In genomic region chr6:127503022-127503421, GRCh38 we compare ENCODE assay signal across 34 cellular contexts. TPM values are rescaled to one million over a fixed set of nuclear protein-coding genes. Genes with fewer than 3 reads are reported as not detected.
A peak's percentile ranks its signal among the peaks of the same experiment; 100 is the strongest.
DNase-seq lines count a peak whose midpoint lies in the region; ATAC-seq and TF ChIP-seq lines count a peak whose summit lies in the region.
"Had no signal": no experiment of that assay in that cellular context is flagged by ENCODE, and none has a peak within 500 bp of the region (broad histone marks: within the 10 kb centered on the region; RNA-seq: fewer than 3 reads in every experiment).

No MANE protein-coding gene starts in this region.

- H2BK15ac ChIP-seq in mesendoderm (replicated peaks; ENCODE audit: low read depth), result no peak overlapping the region

- H4K8ac ChIP-seq in mesendoderm (ENCODE audit: low read depth, low read length), result no peak overlapping the region

- H3K27me3 ChIP-seq in PC-9 (ENCODE audit: insufficient read depth, low read depth) (no peaks in the 10 kb centered on the region), mesendoderm (ENCODE audit: insufficient read depth, low read length, poor library complexity) (no peaks in the 10 kb centered on the region), prostate gland (replicated peaks; ENCODE audit: insufficient read depth) (no peaks in the 10 kb centered on the region), body of pancreas (no peaks in the 10 kb centered on the region)
- H3K27me3 ChIP-seq: BE2C; BLaER1; BLaER1 treated with 17β-estradiol and CSF1 and Interleukin-3, amounts not matched to agents 10 nM and 100 nM had no signal

- H3K27ac ChIP-seq in PC-9 (no peak overlapping the region), mesendoderm (ENCODE audit: low read depth, low read length) (no peak overlapping the region), prostate gland (no peak overlapping the region), body of pancreas (no peak overlapping the region)
- H3K27ac ChIP-seq: 22Rv1; A549; BLaER1; BLaER1 treated with 17β-estradiol and CSF1 and Interleukin-3, amounts not matched to agents 10 nM and 100 nM; C4-2B had no signal

- H3K4me3 ChIP-seq in PC-9 (no peak overlapping the region), mesendoderm (ENCODE audit: low read length) (no peak overlapping the region), prostate gland (no peak overlapping the region), body of pancreas (no peak overlapping the region)
- H3K4me3 ChIP-seq: A549; BLaER1; BLaER1 treated with 17β-estradiol and CSF1 and Interleukin-3, amounts not matched to agents 10 nM and 100 nM had no signal

- no peaks in the 10 kb centered on the region for H4K20me1 ChIP-seq in PC-9 (ENCODE audit: insufficient read depth)
- H4K20me1 ChIP-seq: BLaER1; BLaER1 treated with 17β-estradiol and CSF1 and Interleukin-3, amounts not matched to agents 10 nM and 100 nM had no signal

- TF ChIP-seq CTCF in PC-9 (conservative IDR thresholded peaks at IDR 0.05) (no peak), prostate gland (IDR thresholded peaks at IDR 0.05) (no peak), body of pancreas (IDR thresholded peaks at IDR 0.05) (no peak)

- H3K23ac ChIP-seq in mesendoderm (ENCODE audit: low read length), result no peak overlapping the region

- no peak for TF ChIP-seq POLR2A in prostate gland (IDR thresholded peaks at IDR 0.05)
- TF ChIP-seq POLR2A in body of pancreas (IDR thresholded peaks at IDR 0.05), result no peak

- no peaks in the 10 kb centered on the region for H3F3A ChIP-seq in PC-9 (ENCODE audit: insufficient read depth, low read depth)

- H3K36me3 ChIP-seq in PC-9 (ENCODE audit: low read depth) (no peaks in the 10 kb centered on the region), mesendoderm (ENCODE audit: control insufficient read depth, insufficient read depth, low read length) (no peaks in the 10 kb centered on the region), prostate gland (no peaks in the 10 kb centered on the region), body of pancreas (replicated peaks in 1 of 2; ENCODE audit: insufficient read depth in 1 of 2, low read depth in 2 of 2) (no peaks in the 10 kb centered on the region)
- H3K36me3 ChIP-seq: BLaER1; BLaER1 treated with 17β-estradiol and CSF1 and Interleukin-3, amounts not matched to agents 10 nM and 100 nM had no signal

- peak; percentile 11 for DNase-seq in NCI-H69 (lab: John Stamatoyannopoulos, UW)
- DNase-seq in PC-9, result no peak
- DNase-seq in islet precursor cell, result peak; percentile 53
- DNase-seq in mesendoderm, result peak; percentile 44
- no peak for DNase-seq in prostate gland (ENCODE audit: low spot score)
- no peak for DNase-seq in nucleus accumbens (lab: John Stamatoyannopoulos, UW)
- DNase-seq in body of pancreas, result no peak
- DNase-seq: 8988T; ACHN; AML-193; BE2C; C1 segment of cervical spinal cord; Caco-2; Calu3; CD4-positive, alpha-beta memory T cell; CD4-positive, alpha-beta T cell; CD4-positive, CD25-positive, alpha-beta regulatory T cell; CD8-positive, alpha-beta memory T cell; CD8-positive, alpha-beta T cell; COR-L47; DMS 273 treated with DMSO at 0.1 percent for 48 hours; DMS153; DMS53; DMS79; DMS79 treated with DMSO at 0.1 percent for 48 hours; DND-41; EL had no signal

- peak overlapping the region; percentile 36; the same call in 1 of the 2 replicates for H2AFZ ChIP-seq in PC-9

- H2BK5ac ChIP-seq in mesendoderm (ENCODE audit: low read length), result no peak overlapping the region

- no TSS peak for BruUV-seq in PC-9 (replicated peaks; lab: Mats Ljungman, UMichigan)

- no peak overlapping the region for H2BK120ac ChIP-seq in mesendoderm (ENCODE audit: low read depth, low read length)

- H3K18ac ChIP-seq in mesendoderm (ENCODE audit: low read length), result no peak overlapping the region

- H4K5ac ChIP-seq in mesendoderm (ENCODE audit: low read length), result no peak overlapping the region

- POLR2A ChIA-PET in PC-9 (lab: Charles Lee; ENCODE audit: unreplicated experiment), result no interaction called here

- H3K4me1 ChIP-seq in PC-9 (replicated peaks; ENCODE audit: insufficient read depth), result no peaks in the 10 kb centered on the region
- peaks cover 2% of the 10 kb centered on the region for H3K4me1 ChIP-seq in mesendoderm (ENCODE audit: control insufficient read depth, low read depth, low read length)
- H3K4me1 ChIP-seq in prostate gland (replicated peaks), result no peaks in the 10 kb centered on the region
- H3K4me1 ChIP-seq in body of pancreas, result no peaks in the 10 kb centered on the region
- H3K4me1 ChIP-seq: A549; BLaER1; BLaER1 treated with 17β-estradiol and CSF1 and Interleukin-3, amounts not matched to agents 10 nM and 100 nM; Caco-2 had no signal

- no peak for ATAC-seq in HG02973 (IDR thresholded peaks at IDR 0.05; ENCODE audit: unreplicated experiment)
- no peak for ATAC-seq in body of pancreas
- ATAC-seq: A549; CD8-positive, alpha-beta T cell had no signal

- H3K4me2 ChIP-seq in PC-9 (no peak overlapping the region), mesendoderm (ENCODE audit: low read length) (no peak overlapping the region)
- H3K4me2 ChIP-seq: A549; BLaER1; BLaER1 treated with 17β-estradiol and CSF1 and Interleukin-3, amounts not matched to agents 10 nM and 100 nM had no signal

- no peak overlapping the region for H3K56ac ChIP-seq in mesendoderm (ENCODE audit: low read length)

- no CpG with 5 or more reads among the region's 3 CpGs for WGBS in mesendoderm (ENCODE audit: extremely low coverage, insufficient coverage, low lambda C conversion rate)
- 93% methylated on average over 3 of the region's 3 CpGs for WGBS in prostate gland
- 86 to 90% methylated on average over 3 of the region's 3 CpGs for WGBS in body of pancreas, 2 donors

- H3K9me3 ChIP-seq in PC-9 (ENCODE audit: insufficient read depth, low read depth) (no peaks in the 10 kb centered on the region), prostate gland (no peaks in the 10 kb centered on the region), body of pancreas (no peaks in the 10 kb centered on the region)
- H3K9me3 ChIP-seq: A549; BE2C; BLaER1; BLaER1 treated with 17β-estradiol and CSF1 and Interleukin-3, amounts not matched to agents 10 nM and 100 nM; Caco-2 had no signal

- no peak overlapping the region for H3K9ac ChIP-seq in mesendoderm (ENCODE audit: low read length)
- H3K9ac ChIP-seq: BLaER1; BLaER1 treated with 17β-estradiol and CSF1 and Interleukin-3, amounts not matched to agents 10 nM and 100 nM had no signal

- H2AK5ac ChIP-seq in mesendoderm (ENCODE audit: low read length), result no peak overlapping the region

- CTCF ChIA-PET in PC-9 (lab: Charles Lee), result no interaction called here

- H3K4ac ChIP-seq in mesendoderm (ENCODE audit: low read depth, low read length), result no peak overlapping the region

- no peaks in the 10 kb centered on the region for H3K9me2 ChIP-seq in PC-9 (ENCODE audit: insufficient read depth)

- intact Hi-C loops in PC-9 (cut with micrococcal nuclease; ENCODE audit: unreplicated experiment), result no loop called here
- intact Hi-C loops in prostate gland (cut with DNase I), result no loop called here
- intact Hi-C loops in body of pancreas (cut with DNase I), result no loop called here

- H3K79me2 ChIP-seq in PC-9 (ENCODE audit: low read depth) (no peaks in the 10 kb centered on the region), mesendoderm (ENCODE audit: control insufficient read depth, insufficient read depth, low read length) (no peaks in the 10 kb centered on the region)

- H3K79me1 ChIP-seq in mesendoderm (ENCODE audit: low read length), result no peaks in the 10 kb centered on the region

RNA-seq across cellular contexts. Expression of gene KIAA0408, which starts 43.8 kb away (rescaled TPM):
- total RNA-seq in PC-9 (2021) (not detected in 2 replicates), prostate gland (1 to 10 TPM; 1.5 to 6.3 TPM), body of pancreas (1 to 10 TPM; 1.3 TPM)
- 4.3 TPM for polyA plus RNA-seq in mesendoderm (2013, experiment 1 of 2)
- polyA plus RNA-seq in mesendoderm (2013, experiment 2 of 2), result 5.0 TPM
- total RNA-seq: Caco-2 had no signal
- polyA plus RNA-seq: CD14-positive monocyte had no signal

Comparison
In these comparisons a context has a peak if more than half of its experiments do, and no peak if none do; other contexts are left out.
1. DNase-seq: peak in NCI-H69 (single experiment), islet precursor cell (single experiment) and mesendoderm (single experiment); none in PC-9 (0 of 2), prostate gland (single experiment), nucleus accumbens (0 of 56) and body of pancreas (0 of 4).